Comparison of ENCODE assay signal across 17 cellular contexts in the genomic region with DNA sequence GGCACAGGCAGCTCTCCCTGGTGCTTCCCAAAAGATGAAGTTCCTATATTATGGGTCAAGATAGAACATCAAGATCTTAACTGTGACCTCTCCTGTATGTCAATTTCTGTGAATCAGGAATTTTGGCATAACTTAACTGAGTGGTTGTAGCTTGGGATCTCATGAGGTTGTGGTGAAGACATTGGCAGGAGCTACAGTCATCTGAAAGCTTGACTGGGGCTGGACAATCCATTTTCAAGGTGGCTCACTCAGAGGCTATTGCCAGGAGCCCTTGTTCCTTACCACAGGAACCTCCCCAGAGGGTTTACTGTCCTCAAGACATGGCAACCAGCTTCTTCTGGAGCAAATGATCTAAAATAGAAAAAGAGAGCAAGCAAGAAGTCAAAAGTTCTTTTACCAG.
DNase-seq lines count a peak whose midpoint lies in the region; ATAC-seq and TF ChIP-seq lines count a peak whose summit lies in the region.
"Had no signal": no experiment of that assay in that cellular context is flagged by ENCODE, and none has a peak within 500 bp of the region (broad histone marks: within the 10 kb centered on the region; RNA-seq: fewer than 3 reads in every experiment).

No MANE protein-coding gene starts in this region.

- H3K27me3 ChIP-seq in mammary epithelial cell (ENCODE audit: insufficient read depth, low read length) (no peaks in the 10 kb centered on the region), heart left ventricle (no peaks in the 10 kb centered on the region), gastroesophageal sphincter (no peaks in the 10 kb centered on the region)
- no peaks in the 10 kb centered on the region for H3K27me3 ChIP-seq in CD4-positive, alpha-beta memory T cell (ENCODE audit: insufficient read depth, low read length)

- H3K4me3 Mint-ChIP-seq in activated CD4-positive, alpha-beta T cell treated with anti-CD3 and anti-CD28 coated beads for 36 hours = no peak overlapping the region
- no peak overlapping the region for H3K4me3 Mint-ChIP-seq in MCF 10A (ENCODE audit: unreplicated experiment)
- no peak overlapping the region for H3K4me3 Mint-ChIP-seq in CD4-positive, alpha-beta memory T cell
- H3K4me3 Mint-ChIP-seq: H9 had no signal

- H3K4me2 ChIP-seq in mammary epithelial cell (ENCODE audit: insufficient read depth, low read depth, low read length) = no peak overlapping the region

- no peak overlapping the region for H3K9ac ChIP-seq in mammary epithelial cell (ENCODE audit: insufficient read depth, low read length)

- H3K9me3 ChIP-seq in mammary epithelial cell (replicated peaks; ENCODE audit: insufficient read depth, low read length) (peaks cover 2% of the 10 kb centered on the region), heart left ventricle (no peaks in the 10 kb centered on the region), gastroesophageal sphincter (no peaks in the 10 kb centered on the region)
- H3K9me3 ChIP-seq in CD4-positive, alpha-beta memory T cell (ENCODE audit: control insufficient read depth in 1 of 2, low read length in 2 of 2) = no peaks in the 10 kb centered on the region

- CTCF ChIA-PET in activated CD4-positive, alpha-beta T cell treated with anti-CD3 and anti-CD28 coated beads for 36 hours (lab: Charles Lee) = interaction anchor here (0.8 kb wide), 1 partner anchor 42 kb away, joined by 3 read pairs; no protein-coding TSS in a partner anchor
- CTCF ChIA-PET in MCF 10A (lab: Yijun Ruan, JAX) (interaction anchor here (0.7 kb wide), 1 partner anchor 435 kb away, joined by 3 read pairs; no protein-coding TSS in a partner anchor), mammary epithelial cell (lab: Charles Lee; ENCODE audit: low non-redundant PET) (interaction anchor here (0.6 kb wide), 1 partner anchor 511 kb away, joined by 4 read pairs; no protein-coding TSS in a partner anchor)
- CTCF ChIA-PET in CD4-positive, alpha-beta memory T cell (lab: Charles Lee; ENCODE audit: partially characterized antibody) = no interaction called here

- no peaks in the 10 kb centered on the region for H3K79me2 ChIP-seq in mammary epithelial cell (ENCODE audit: insufficient read depth, low read length)

- H3K36me3 ChIP-seq in mammary epithelial cell (ENCODE audit: insufficient read depth, low read length) = no peaks in the 10 kb centered on the region
- H3K36me3 ChIP-seq in heart left ventricle = no peaks in the 10 kb centered on the region
- no peaks in the 10 kb centered on the region for H3K36me3 ChIP-seq in gastroesophageal sphincter
- no peaks in the 10 kb centered on the region for H3K36me3 ChIP-seq in CD4-positive, alpha-beta memory T cell (ENCODE audit: insufficient read depth, low read length)

- no peak for DNase-seq in activated CD4-positive, alpha-beta T cell treated with anti-CD3 and anti-CD28 coated beads for 36 hours
- no peak for DNase-seq in activated CD4-positive, alpha-beta T cell treated with anti-CD3 and anti-CD28 coated beads, Interleukin-2, amount 50 U/mL, for 48 hours
- no peak for DNase-seq in MCF 10A (ENCODE audit: unreplicated experiment)
- DNase-seq in mammary epithelial cell = no peak
- peak; percentile 6 for DNase-seq in astrocyte of the spinal cord (ENCODE audit: low read depth, low spot score)
- DNase-seq in heart left ventricle = no peak
- DNase-seq in CD4-positive, alpha-beta memory T cell = no peak
- DNase-seq: 8988T, COR-L47, H9, Kasumi-1, NCI-H1417, NCI-H2029 treated with DMSO at 0.1 percent for 48 hours, NCI-H524, SHP77 treated with DMSO at 0.1 percent for 48 hours had no signal

- no peak overlapping the region for H3K4me3 ChIP-seq in mammary epithelial cell (replicated peaks in 1 of 3; ENCODE audit: insufficient read depth in 1 of 3, low read depth in 2 of 3, low read length in 3 of 3)
- no peak overlapping the region for H3K4me3 ChIP-seq in astrocyte of the spinal cord (ENCODE audit: low read depth, low read length)
- H3K4me3 ChIP-seq in heart left ventricle = no peak overlapping the region
- no peak overlapping the region for H3K4me3 ChIP-seq in gastroesophageal sphincter
- no peak overlapping the region for H3K4me3 ChIP-seq in CD4-positive, alpha-beta memory T cell (ENCODE audit: low read length in 2 of 2)

- H3K4me1 Mint-ChIP-seq in activated CD4-positive, alpha-beta T cell treated with anti-CD3 and anti-CD28 coated beads for 36 hours = peaks cover 43% of the 10 kb centered on the region
- H3K4me1 Mint-ChIP-seq in MCF 10A (ENCODE audit: insufficient read depth, unreplicated experiment) = peaks cover 16% of the 10 kb centered on the region
- H3K4me1 Mint-ChIP-seq in CD4-positive, alpha-beta memory T cell = no peaks in the 10 kb centered on the region

- no peak for ATAC-seq in activated CD4-positive, alpha-beta T cell treated with anti-CD3 and anti-CD28 coated beads for 36 hours
- no peak for ATAC-seq in heart left ventricle
- no peak for ATAC-seq in gastroesophageal sphincter

- dilution Hi-C loops in mammary epithelial cell (cut with HindIII; ENCODE audit: low sequenced_read_pairs) = no loop called here

- intact Hi-C loops in activated CD4-positive, alpha-beta T cell treated with anti-CD3 and anti-CD28 coated beads for 36 hours (cut with DNase I, micrococcal nuclease) = loop anchor here (1.0 to 5.0 kb wide), 6 partner anchors 99 to 1591 kb away; no protein-coding TSS in a partner anchor
- intact Hi-C loops in MCF 10A (cut with micrococcal nuclease) = no loop called here
- intact Hi-C loops in mammary epithelial cell (cut with micrococcal nuclease) = loop anchor here (10.0 kb wide), 1 partner anchor 534 kb away; no protein-coding TSS in a partner anchor
- intact Hi-C loops in heart left ventricle (cut with DNase I) = loop anchor here in 2 of 10 donors (10.0 kb wide), 1 partner anchor 354 kb away; a partner anchor contains a TSS
- intact Hi-C loops in CD4-positive, alpha-beta memory T cell (cut with micrococcal nuclease) = no loop called here

- BruUV-seq in MCF 10A (replicated peaks; lab: Mats Ljungman, UMichigan) (no TSS peak), mammary epithelial cell (replicated peaks; lab: Mats Ljungman, UMichigan) (no TSS peak)

- TF ChIP-seq CTCF in MCF 10A (IDR thresholded peaks at IDR 0.05; ENCODE audit: unreplicated experiment) (no peak), mammary epithelial cell (conservative IDR thresholded peaks at IDR 0.05 in 1 of 2, IDR thresholded peaks at IDR 0.05 in 1 of 2; ENCODE audit: extremely low read depth in 1 of 2, insufficient read depth in 1 of 2, low read depth in 1 of 2, low read length in 2 of 2) (no peak), astrocyte of the spinal cord (IDR thresholded peaks at IDR 0.05; ENCODE audit: low read depth, low read length) (no peak), heart left ventricle (IDR thresholded peaks at IDR 0.05) (no peak), gastroesophageal sphincter (IDR thresholded peaks at IDR 0.05) (no peak)

- in situ Hi-C loops in mammary epithelial cell (cut with MboI; ENCODE audit: low sequenced_read_pairs in 2 of 2) = no loop called here
- in situ Hi-C loops in astrocyte of the spinal cord (cut with HindIII; ENCODE audit: low sequenced_read_pairs) = no loop called here

- H3K27ac Mint-ChIP-seq in activated CD4-positive, alpha-beta T cell treated with anti-CD3 and anti-CD28 coated beads for 36 hours = peak overlapping the region; percentile 80
- peak overlapping the region; percentile 39 for H3K27ac Mint-ChIP-seq in MCF 10A (ENCODE audit: low read depth, unreplicated experiment)
- no peak overlapping the region for H3K27ac Mint-ChIP-seq in CD4-positive, alpha-beta memory T cell

- H3K27ac ChIP-seq in mammary epithelial cell (ENCODE audit: insufficient read depth, low read depth, low read length) (no peak overlapping the region), heart left ventricle (no peak overlapping the region), gastroesophageal sphincter (no peak overlapping the region)
- no peak overlapping the region for H3K27ac ChIP-seq in CD4-positive, alpha-beta memory T cell (ENCODE audit: low read depth, low read length)
- H3K27ac ChIP-seq: C4-2B had no signal

- peaks cover 4% of the 10 kb centered on the region for H3K27me3 Mint-ChIP-seq in activated CD4-positive, alpha-beta T cell treated with anti-CD3 and anti-CD28 coated beads for 36 hours
- no peaks in the 10 kb centered on the region for H3K27me3 Mint-ChIP-seq in MCF 10A (ENCODE audit: insufficient read depth, unreplicated experiment)
- peaks cover 2 to 3% of the 10 kb centered on the region in 2 donors for H3K27me3 Mint-ChIP-seq in CD4-positive, alpha-beta memory T cell

- H4K20me1 ChIP-seq in mammary epithelial cell (ENCODE audit: insufficient read depth, low read length) = no peaks in the 10 kb centered on the region

- POLR2A ChIA-PET in activated CD4-positive, alpha-beta T cell treated with anti-CD3 and anti-CD28 coated beads for 36 hours (lab: Charles Lee) = interaction anchor here (0.7 kb wide), 1 partner anchor 352 kb away, joined by 3 read pairs; no protein-coding TSS in a partner anchor
- POLR2A ChIA-PET in MCF 10A (lab: Yijun Ruan, JAX) = no interaction called here
- POLR2A ChIA-PET in CD4-positive, alpha-beta memory T cell (lab: Charles Lee; ENCODE audit: partially characterized antibody) = no interaction called here

- H3K36me3 Mint-ChIP-seq in activated CD4-positive, alpha-beta T cell treated with anti-CD3 and anti-CD28 coated beads for 36 hours (ENCODE audit: low read depth) = peaks cover 3% of the 10 kb centered on the region
- H3K36me3 Mint-ChIP-seq in MCF 10A (ENCODE audit: insufficient read depth, unreplicated experiment) = no peaks in the 10 kb centered on the region
- no peaks in the 10 kb centered on the region for H3K36me3 Mint-ChIP-seq in CD4-positive, alpha-beta memory T cell

- H2AFZ ChIP-seq in mammary epithelial cell (ENCODE audit: low read depth, low read length) = no peak overlapping the region

- TF ChIP-seq POLR2A in heart left ventricle (IDR thresholded peaks at IDR 0.05) = no peak
- TF ChIP-seq POLR2A in gastroesophageal sphincter (IDR thresholded peaks at IDR 0.05) = no peak

- H3K9me3 Mint-ChIP-seq in activated CD4-positive, alpha-beta T cell treated with anti-CD3 and anti-CD28 coated beads for 36 hours (ENCODE audit: low read depth) = peaks cover 8% of the 10 kb centered on the region
- H3K9me3 Mint-ChIP-seq in MCF 10A (ENCODE audit: unreplicated experiment) = peaks cover 15% of the 10 kb centered on the region
- H3K9me3 Mint-ChIP-seq in CD4-positive, alpha-beta memory T cell = peaks cover 0 to 2% (median 0%) of the 10 kb centered on the region in 8 donors

- TF ChIP-seq EP300 in gastroesophageal sphincter (IDR thresholded peaks at IDR 0.05) = no peak

- peaks cover 11% of the 10 kb centered on the region for H3K4me1 ChIP-seq in mammary epithelial cell (ENCODE audit: insufficient read depth, low read length)
- H3K4me1 ChIP-seq in heart left ventricle = no peaks in the 10 kb centered on the region
- no peaks in the 10 kb centered on the region for H3K4me1 ChIP-seq in gastroesophageal sphincter
- no peaks in the 10 kb centered on the region for H3K4me1 ChIP-seq in CD4-positive, alpha-beta memory T cell (ENCODE audit: insufficient read depth, low read length)

Comparison
In these comparisons a context has a peak if more than half of its experiments do, and no peak if none do; other contexts are left out.
1. intact Hi-C loops: an anchor here in activated CD4-positive, alpha-beta T cell treated with anti-CD3 and anti-CD28 coated beads for 36 hours (1.0 to 5.0 kb wide) and mammary epithelial cell (10.0 kb wide); none called in MCF 10A and CD4-positive, alpha-beta memory T cell.
2. H3K27ac Mint-ChIP-seq: peak in activated CD4-positive, alpha-beta T cell treated with anti-CD3 and anti-CD28 coated beads for 36 hours (single experiment) and MCF 10A (single experiment); none in CD4-positive, alpha-beta memory T cell (0 of 7).